ENCODE assay signal across 13 cellular contexts in genomic region chr15:70112018-70112395, GRCh38. TPM values are rescaled to one million over a fixed set of nuclear protein-coding genes. Genes with fewer than 3 reads are reported as not detected.
DNase-seq lines count a peak whose midpoint lies in the region; ATAC-seq and TF ChIP-seq lines count a peak whose summit lies in the region.
"Had no signal": no experiment of that assay in that cellular context is flagged by ENCODE, and none has a peak within 500 bp of the region (broad histone marks: within the 10 kb centered on the region; RNA-seq: fewer than 3 reads in every experiment).

No MANE protein-coding gene starts in this region.

- no peak overlapping the region for H3K4me3 Mint-ChIP-seq in memory B cell
- H3K4me3 Mint-ChIP-seq: activated naive CD8-positive, alpha-beta T cell had no signal

- DNase-seq in DMS79 treated with DMSO at 0.1 percent for 48 hours (lab: John Stamatoyannopoulos, UW) (peak; percentile 21), DMS79 (lab: John Stamatoyannopoulos, UW) (no peak), caudate nucleus (lab: John Stamatoyannopoulos, UW) (no peak), memory B cell (ENCODE audit: low spot score in 2 of 2) (no peak), testis (no peak), NCI-H345 (lab: John Stamatoyannopoulos, UW) (no peak), MG63 (no peak)
- no peak for DNase-seq in stimulated activated CD4-positive, alpha-beta T cell treated with anti-CD3 and anti-CD28 coated beads, Interleukin-4, amount 100 ng/mL, for 1 hour
- DNase-seq: 8988T; activated CD4-positive, alpha-beta T cell treated with anti-CD3 and anti-CD28 coated beads for 4 hours; MM.1S had no signal

- no peaks in the 10 kb centered on the region for H3K9me3 ChIP-seq in testis
- no peaks in the 10 kb centered on the region for H3K9me3 ChIP-seq in MG63

- H3K27me3 ChIP-seq in testis (no peaks in the 10 kb centered on the region), MG63 (no peaks in the 10 kb centered on the region)

- ATAC-seq in memory B cell (ENCODE audit: low read depth) = no peak

- H3K4me3 ChIP-seq in testis (no peak overlapping the region), MG63 (no peak overlapping the region)

- no peak for TF ChIP-seq CTCF in testis (IDR thresholded peaks at IDR 0.05)

- H3K9me3 Mint-ChIP-seq in memory B cell = no peaks in the 10 kb centered on the region
- H3K9me3 Mint-ChIP-seq: neural crest cell had no signal

- intact Hi-C loops in testis (cut with DNase I; ENCODE audit: low total_unique reads) = no loop called here

- H3K36me3 Mint-ChIP-seq in memory B cell = peaks cover 2% of the 10 kb centered on the region
- H3K36me3 Mint-ChIP-seq: activated naive CD8-positive, alpha-beta T cell had no signal

- H3K27me3 Mint-ChIP-seq in memory B cell = peaks cover 17% of the 10 kb centered on the region

- H3K4me1 ChIP-seq in testis = peaks cover 8% of the 10 kb centered on the region

- H3K27ac ChIP-seq in caudate nucleus (ENCODE audit: low read depth, low read length) = peak overlapping the region; percentile 44
- peak overlapping the region; percentile 84 for H3K27ac ChIP-seq in testis

- 22 to 36% methylated on average over 4 of the region's 5 CpGs for WGBS in testis, 2 donors

- TF ChIP-seq POLR2A in testis (IDR thresholded peaks at IDR 0.05) = no peak

- H3K4me1 Mint-ChIP-seq in memory B cell = peaks cover 8% of the 10 kb centered on the region

- peak overlapping the region; percentile 72 for H3K27ac Mint-ChIP-seq in memory B cell
- H3K27ac Mint-ChIP-seq: activated naive CD8-positive, alpha-beta T cell had no signal

- H3K36me3 ChIP-seq in testis (ENCODE audit: low read depth, missing control alignments) (no peaks in the 10 kb centered on the region), MG63 (no peaks in the 10 kb centered on the region)

RNA-seq across cellular contexts. Expression of gene TLE3, which starts 14.3 kb away (rescaled TPM):
- total RNA-seq in testis = 100 to 1,000 TPM in 1 of 2 donors, 10 to 100 TPM in 1; 99.5 to 139 TPM
- polyA plus RNA-seq in testis (ENCODE audit: insufficient read depth, low read depth, low replicate concordance) = 60.5 TPM
- total RNA-seq in MG63 (2014; rRNA removed; shearing (Covaris generic); ENCODE audit: low replicate concordance) = 42.9 and 86.7 TPM in 2 replicates
